ENCODE assay signal across 8 cellular contexts in the genomic region with DNA sequence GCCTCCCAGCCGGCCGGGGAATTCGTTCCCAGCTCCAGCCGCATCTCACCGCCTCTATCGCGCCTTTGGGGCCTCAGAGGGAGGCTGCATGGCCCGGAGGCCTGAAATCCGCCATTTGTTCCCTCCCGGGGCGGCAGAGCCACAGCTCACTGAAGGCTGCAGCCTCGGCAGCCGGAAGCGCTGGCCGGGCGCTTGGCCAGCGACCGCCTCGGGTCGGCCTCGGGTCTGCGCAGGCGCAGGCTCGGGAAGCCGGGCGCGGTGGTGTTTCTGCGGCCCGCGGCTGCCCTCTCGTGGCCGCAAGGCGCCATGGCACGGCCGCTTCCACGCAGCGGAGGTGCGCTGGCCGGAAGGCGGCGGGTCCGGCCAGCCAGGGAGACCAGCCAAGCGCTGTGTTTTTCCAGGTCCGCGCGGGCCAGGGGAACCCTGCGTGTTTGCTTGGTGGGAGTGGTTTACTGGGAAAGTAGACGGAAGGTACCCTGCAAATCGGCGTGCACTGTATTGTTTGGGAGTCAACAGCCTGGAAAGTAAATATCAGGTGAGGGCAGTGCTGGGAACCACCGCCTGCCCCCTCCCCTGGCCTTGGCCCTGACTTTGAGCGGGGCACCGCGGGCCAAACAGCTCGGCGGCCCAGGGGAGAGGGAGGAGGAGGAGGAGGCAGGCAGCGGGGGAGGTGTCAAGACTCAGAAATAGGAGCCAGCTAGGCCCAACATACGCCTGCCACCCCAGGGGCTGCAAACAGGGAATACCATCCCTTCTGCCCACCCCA. TPM values are rescaled to one million over a fixed set of nuclear protein-coding genes. Genes with fewer than 3 reads are reported as not detected.
A peak's percentile ranks its signal among the peaks of the same experiment; 100 is the strongest.
DNase-seq lines count a peak whose midpoint lies in the region; ATAC-seq and TF ChIP-seq lines count a peak whose summit lies in the region.

No MANE protein-coding gene starts in this region.

- H3K4me3 ChIP-seq in AG04450 (ENCODE audit: low read depth, low read length) = peak overlapping the region; percentile 63

- CTCF ChIA-PET in AG04450 (lab: Charles Lee) = interaction anchor here (0.6 to 7.5 kb wide), 113 partner anchors 8 to 1981 kb away, joined by 3 to 374 read pairs (median 4); a partner anchor contains a TSS

- POLR2A ChIA-PET in AG04450 (lab: Yijun Ruan, JAX) = interaction anchor here (0.9 to 1.6 kb wide), 4 partner anchors 67 to 95 kb away, joined by 3 to 11 read pairs (median 6); no protein-coding TSS in a partner anchor

- H3K27ac ChIP-seq in AG04450 (ENCODE audit: low read depth, low read length) (no peak overlapping the region), caudate nucleus (ENCODE audit: low read depth, low read length) (peak overlapping the region; percentile 97)

- DNase-seq in AG04450 (ENCODE audit: low read depth, low spot score) (peak; percentile 46), NCI-H2171 (lab: John Stamatoyannopoulos, UW) (peak; percentile 75), caudate nucleus (lab: John Stamatoyannopoulos, UW) (peak in 60 of 61 donors; percentile 19 to 92 (median 78)), islet precursor cell (peak; percentile 92)
- DNase-seq in activated CD4-positive, CD25-positive, alpha-beta regulatory T cell (lab: John Stamatoyannopoulos, UW) = peak; percentile 68 to 75 (median 73)
- peak; percentile 85 for DNase-seq in stimulated activated CD4-positive, alpha-beta T cell treated with anti-CD3 and anti-CD28 coated beads, Interleukin-12 subunit alpha, Interleukin-12 subunit beta, amount 100 ng/mL, for 4 hours

- no peaks in the 10 kb centered on the region for H3K9me3 ChIP-seq in AG04450 (ENCODE audit: control insufficient read depth, insufficient read depth, low read length)

- peak; percentile 84 for TF ChIP-seq CTCF in AG04450 (IDR thresholded peaks at IDR 0.05; ENCODE audit: low read depth, low read length)

- H3K27me3 ChIP-seq in AG04450 (ENCODE audit: control insufficient read depth, insufficient read depth, low read length) = no peaks in the 10 kb centered on the region

- ATAC-seq in GM18867 (IDR thresholded peaks at IDR 0.05; ENCODE audit: unreplicated experiment) (peak; percentile 89), HG03095 (IDR thresholded peaks at IDR 0.05; ENCODE audit: unreplicated experiment) (peak; percentile 88)

RNA-seq across cellular contexts. Expression of a gene that starts 52.7 kb away (rescaled TPM):
- polyA plus RNA-seq in AG04450 (2011; rRNA removed) = 0.11 and 0.14 TPM in 2 replicates
- polyA minus RNA-seq in AG04450 (2011; rRNA and poly(A)+ RNA removed) = 0.04 and 0.14 TPM in 2 replicates
